Comparison of ENCODE assay signal across 21 cellular contexts in the genomic region with DNA sequence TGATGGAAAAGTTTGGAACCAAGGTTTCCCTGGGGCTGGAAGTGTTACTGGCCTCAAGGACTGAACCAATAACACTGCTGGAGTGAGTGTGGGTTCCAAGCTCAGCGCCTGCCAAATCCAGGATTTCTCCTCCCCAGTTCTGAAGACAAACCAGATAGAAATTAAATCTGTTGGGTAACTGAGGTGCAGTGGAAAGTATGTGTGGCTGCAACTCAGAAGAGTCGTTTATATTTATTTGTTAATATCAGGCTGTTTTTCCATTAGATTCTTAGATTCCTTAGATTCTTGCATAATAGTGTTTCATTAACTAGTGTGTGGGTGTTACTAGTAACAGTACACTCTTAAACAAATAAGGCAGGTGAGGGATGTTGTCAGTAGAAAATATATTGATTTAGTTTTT.
DNase-seq lines count a peak whose midpoint lies in the region; ATAC-seq and TF ChIP-seq lines count a peak whose summit lies in the region.
"Had no signal": no experiment of that assay in that cellular context is flagged by ENCODE, and none has a peak within 500 bp of the region (broad histone marks: within the 10 kb centered on the region; RNA-seq: fewer than 3 reads in every experiment).

No MANE protein-coding gene starts in this region.

- H3K27ac ChIP-seq in heart right ventricle = peak overlapping the region in 2 of 10 donors; percentile 7 to 26
- H3K27ac ChIP-seq: upper lobe of right lung, WERI-Rb-1 had no signal

- TF ChIP-seq CTCF in heart right ventricle (IDR thresholded peaks at IDR 0.05) (no peak), nephron (IDR thresholded peaks at IDR 0.05; ENCODE audit: unreplicated experiment in 3 of 3) (no peak)

- H3K27ac Mint-ChIP-seq in nephron = peak overlapping the region; percentile 4 to 25 (median 10)
- H3K27ac Mint-ChIP-seq: activated CD4-positive, alpha-beta memory T cell treated with anti-CD3 and anti-CD28 coated beads for 36 hours; activated naive CD8-positive, alpha-beta T cell treated with anti-CD3 and anti-CD28 coated beads for 36 hours; CD8-positive, alpha-beta T cell; natural killer cell treated with Interleukin-12 subunit alpha and Interleukin-12 subunit beta and Interleukin-15 and Interleukin-18, amount 100 ng/mL, for 72 hours; T-helper 1 cell treated with Interleukin-12 subunit alpha and Interleukin-12 subunit beta and Interleukin-4 antibody, amounts not matched to agents 30 μg/mL and 1 μg/mL, for 36 hours had no signal

- DNase-seq in AG08396 (ENCODE audit: low spot score) (peak; percentile 16), adipocyte (ENCODE audit: low read depth) (no peak), heart right ventricle (peak; percentile 35 to 36), NCI-H510A (lab: John Stamatoyannopoulos, UW) (no peak), DMS79 (lab: John Stamatoyannopoulos, UW) (no peak)
- DNase-seq in activated CD4-positive, CD25-positive, alpha-beta regulatory T cell treated with anti-CD3 and anti-CD28 coated beads, Interleukin-2, amount 50 U/mL, for 72 hours = no peak
- DNase-seq: activated CD4-positive, alpha-beta memory T cell treated with anti-CD3 and anti-CD28 coated beads for 36 hours; activated naive CD8-positive, alpha-beta T cell treated with anti-CD3 and anti-CD28 coated beads for 36 hours; activated T-cell treated with anti-CD3 and anti-CD28 coated beads, Interleukin-2, amount 50 U/mL, for 4 hours; CD8-positive, alpha-beta T cell; effector memory CD4-positive, alpha-beta T cell; foreskin fibroblast; NCI-H1930; NCI-H446 treated with DMSO at 0.1 percent for 48 hours; stimulated activated naive CD8-positive, alpha-beta T cell treated with anti-CD3 and anti-CD28 coated beads, Interleukin-15, Interleukin-2, amounts not matched to agents 100 U/mL and 50 U/mL, for 24 hours; upper lobe of right lung; WERI-Rb-1 had no signal

- no peaks in the 10 kb centered on the region for H3K36me3 Mint-ChIP-seq in nephron (ENCODE audit: low read depth)
- H3K36me3 Mint-ChIP-seq: activated CD4-positive, alpha-beta memory T cell treated with anti-CD3 and anti-CD28 coated beads for 36 hours; activated naive CD8-positive, alpha-beta T cell treated with anti-CD3 and anti-CD28 coated beads for 36 hours; CD8-positive, alpha-beta T cell; natural killer cell treated with Interleukin-12 subunit alpha and Interleukin-12 subunit beta and Interleukin-15 and Interleukin-18, amount 100 ng/mL, for 72 hours had no signal

- H3K27me3 ChIP-seq in adipocyte (replicated peaks; ENCODE audit: control insufficient read depth, insufficient read depth, low read length) = no peaks in the 10 kb centered on the region
- no peaks in the 10 kb centered on the region for H3K27me3 ChIP-seq in heart right ventricle
- H3K27me3 ChIP-seq: upper lobe of right lung had no signal

- no peak overlapping the region for H3K4me3 Mint-ChIP-seq in nephron
- H3K4me3 Mint-ChIP-seq: activated CD4-positive, alpha-beta memory T cell treated with anti-CD3 and anti-CD28 coated beads for 36 hours; activated naive CD8-positive, alpha-beta T cell treated with anti-CD3 and anti-CD28 coated beads for 36 hours; activated T-cell treated with anti-CD3 and anti-CD28 coated beads, Interleukin-2, amount 50 U/mL, for 4 hours; CD8-positive, alpha-beta T cell; natural killer cell treated with Interleukin-12 subunit alpha and Interleukin-12 subunit beta and Interleukin-15 and Interleukin-18, amount 100 ng/mL, for 72 hours; T-helper 1 cell treated with Interleukin-12 subunit alpha and Interleukin-12 subunit beta and Interleukin-4 antibody, amounts not matched to agents 30 μg/mL and 1 μg/mL, for 36 hours had no signal

- H3K9me3 Mint-ChIP-seq in nephron = no peaks in the 10 kb centered on the region
- H3K9me3 Mint-ChIP-seq: activated CD4-positive, alpha-beta memory T cell treated with anti-CD3 and anti-CD28 coated beads for 36 hours; activated T-cell treated with anti-CD3 and anti-CD28 coated beads, Interleukin-2, amount 50 U/mL, for 4 hours; CD8-positive, alpha-beta T cell; T-helper 1 cell treated with Interleukin-12 subunit alpha and Interleukin-12 subunit beta and Interleukin-4 antibody, amounts not matched to agents 30 μg/mL and 1 μg/mL, for 36 hours had no signal

- H3K4me1 ChIP-seq in adipocyte (ENCODE audit: control insufficient read depth, insufficient read depth, low read length) = peaks cover 60% of the 10 kb centered on the region
- H3K4me1 ChIP-seq in heart right ventricle = peaks cover 0 to 67% (median 14%) of the 10 kb centered on the region in 9 donors

- H3K27me3 Mint-ChIP-seq in nephron (ENCODE audit: low read depth) = no peaks in the 10 kb centered on the region
- H3K27me3 Mint-ChIP-seq: activated naive CD8-positive, alpha-beta T cell treated with anti-CD3 and anti-CD28 coated beads for 36 hours; natural killer cell treated with Interleukin-12 subunit alpha and Interleukin-12 subunit beta and Interleukin-15 and Interleukin-18, amount 100 ng/mL, for 72 hours had no signal

- intact Hi-C loops in heart right ventricle (cut with DNase I) = no loop called here

- H3K4me3 ChIP-seq in adipocyte (ENCODE audit: low read length) (no peak overlapping the region), heart right ventricle (no peak overlapping the region)
- H3K4me3 ChIP-seq: upper lobe of right lung had no signal

- TF ChIP-seq POLR2A in GM18505 (IDR thresholded peaks at IDR 0.05; ENCODE audit: borderline replicate concordance, extremely low read depth, insufficient read depth, insufficient read length) = no peak

- no peaks in the 10 kb centered on the region for H3K36me3 ChIP-seq in adipocyte (ENCODE audit: control insufficient read depth, insufficient read depth, low read length, severe bottlenecking)
- no peaks in the 10 kb centered on the region for H3K36me3 ChIP-seq in heart right ventricle
- H3K36me3 ChIP-seq: upper lobe of right lung, WERI-Rb-1 had no signal

- WGBS in heart right ventricle, 2 donors = 56 to 57% methylated on average over 2 of the region's 2 CpGs

- peak overlapping the region; percentile 47 for H3K9ac ChIP-seq in adipocyte (ENCODE audit: low read length)

- peaks cover 35% of the 10 kb centered on the region for H3K4me1 Mint-ChIP-seq in nephron

- no peaks in the 10 kb centered on the region for H3K9me3 ChIP-seq in adipocyte (ENCODE audit: control insufficient read depth, low read length)
- H3K9me3 ChIP-seq in heart right ventricle = no peaks in the 10 kb centered on the region
- H3K9me3 ChIP-seq: upper lobe of right lung had no signal

- ATAC-seq in heart right ventricle (peak; percentile 11 to 74 (median 57)), GM18505 (IDR thresholded peaks at IDR 0.05; ENCODE audit: unreplicated experiment) (no peak)
- ATAC-seq: activated T-cell treated with anti-CD3 and anti-CD28 coated beads, Interleukin-2, amount 50 U/mL, for 4 hours; CD8-positive, alpha-beta T cell; natural killer cell treated with Interleukin-12 subunit alpha and Interleukin-12 subunit beta and Interleukin-15 and Interleukin-18, amount 100 ng/mL, for 72 hours; stimulated activated naive CD8-positive, alpha-beta T cell treated with anti-CD3 and anti-CD28 coated beads, Interleukin-15, Interleukin-2, amounts not matched to agents 100 U/mL and 50 U/mL, for 24 hours; upper lobe of right lung had no signal

Comparison
In these comparisons a context has a peak if more than half of its experiments do, and no peak if none do; other contexts are left out.
1. DNase-seq: peak in AG08396 (single experiment) and heart right ventricle (2 of 2); none in adipocyte (single experiment), NCI-H510A (single experiment), DMS79 (single experiment) and activated CD4-positive, CD25-positive, alpha-beta regulatory T cell treated with anti-CD3 and anti-CD28 coated beads, Interleukin-2, amount 50 U/mL, for 72 hours (single experiment).